In the genomic region with DNA sequence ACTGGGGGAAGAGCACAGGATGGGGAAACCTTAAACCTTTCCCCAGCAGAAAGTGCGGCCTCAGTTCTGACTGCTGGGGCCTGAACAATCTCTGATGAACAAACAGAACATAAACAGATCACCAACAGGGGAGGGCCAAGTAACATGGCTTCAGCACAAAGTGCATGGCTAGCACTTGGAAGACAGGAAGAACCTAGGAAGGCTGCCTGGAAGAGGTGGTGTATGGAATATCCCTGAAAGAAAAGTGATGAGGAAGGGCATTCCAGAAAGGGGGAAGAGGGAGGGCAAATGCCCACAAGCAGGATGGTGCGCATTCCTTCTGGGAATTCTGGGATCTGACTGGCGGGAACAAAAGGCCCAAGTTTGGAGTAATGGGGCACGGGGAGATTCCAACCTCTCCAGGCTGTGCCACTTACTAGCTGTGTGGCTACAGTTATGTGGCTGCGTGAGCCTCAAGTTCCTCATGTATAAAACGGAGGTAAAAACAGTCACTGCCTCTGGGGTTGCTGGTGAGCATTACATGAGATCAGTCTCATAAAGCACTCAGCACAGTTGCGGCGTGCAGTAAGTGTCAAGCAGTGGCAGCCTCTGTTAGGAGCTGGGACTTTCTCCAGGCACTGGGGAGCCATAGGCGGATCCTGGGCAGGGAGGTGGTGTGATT, we compare ENCODE assay signal across 8 cellular contexts.
DNase-seq lines count a peak whose midpoint lies in the region; ATAC-seq and TF ChIP-seq lines count a peak whose summit lies in the region.

No MANE protein-coding gene starts in this region.

- H3K4me3 ChIP-seq in GM12865 (ENCODE audit: low read depth, low read length) = no peak overlapping the region
- H3K4me3 ChIP-seq in retinal pigment epithelial cell (ENCODE audit: low read length) = peak overlapping the region; percentile 79

- DNase-seq in GM12865 (ENCODE audit: low read depth) (peak; percentile 48), RKO (ENCODE audit: low spot score) (peak; percentile 8), fibroblast of peridontal ligament (ENCODE audit: extremely low read depth) (peak; percentile 80), retinal pigment epithelial cell (ENCODE audit: low read depth) (peak; percentile 86), NCI-H2227 (lab: John Stamatoyannopoulos, UW; ENCODE audit: unreplicated experiment) (no peak), COLO668 (lab: John Stamatoyannopoulos, UW; ENCODE audit: unreplicated experiment) (no peak)

- no peak for TF ChIP-seq CTCF in GM12865 (IDR thresholded peaks at IDR 0.05; ENCODE audit: insufficient read depth, low read depth, low read length, missing control alignments)
- TF ChIP-seq CTCF in retinal pigment epithelial cell (conservative IDR thresholded peaks at IDR 0.05; ENCODE audit: low read depth, low read length) = peak; percentile 17

- ATAC-seq in HG02884 (IDR thresholded peaks at IDR 0.05; ENCODE audit: unreplicated experiment) = no peak
- ATAC-seq in GM21717 (IDR thresholded peaks at IDR 0.05; ENCODE audit: unreplicated experiment) = no peak

Comparison
In these comparisons a context has a peak if more than half of its experiments do, and no peak if none do; other contexts are left out.
1. DNase-seq: peak in GM12865 (single experiment), RKO (single experiment), fibroblast of peridontal ligament (single experiment) and retinal pigment epithelial cell (single experiment); none in NCI-H2227 (single experiment) and COLO668 (single experiment).